In genomic region chr2:183495589-183496267, GRCh38 we compare ENCODE assay signal across 14 cellular contexts.
DNase-seq lines count a peak whose midpoint lies in the region; ATAC-seq, FAIRE-seq and TF ChIP-seq lines count a peak whose summit lies in the region.
"Had no signal": no experiment of that assay in that cellular context is flagged by ENCODE, and none has a peak within 500 bp of the region (broad histone marks: within the 10 kb centered on the region; RNA-seq: fewer than 3 reads in every experiment).

No MANE protein-coding gene starts in this region.

- H3K9me2 ChIP-seq in OCI-LY7 (ENCODE audit: insufficient read depth, low read length): no peaks in the 10 kb centered on the region

- ATAC-seq in GM18517 (IDR thresholded peaks at IDR 0.05; ENCODE audit: unreplicated experiment): peak; percentile 91
- ATAC-seq in GM21360 (IDR thresholded peaks at IDR 0.05; ENCODE audit: unreplicated experiment): peak; percentile 99
- ATAC-seq in HG03039 (IDR thresholded peaks at IDR 0.05; ENCODE audit: unreplicated experiment): peak; percentile 99
- no peak for ATAC-seq in Right ventricle myocardium superior (ENCODE audit: poor library complexity)
- ATAC-seq: HCT116 had no signal

- peaks cover 18% of the 10 kb centered on the region for H3K4me1 ChIP-seq in OCI-LY7 (ENCODE audit: insufficient read depth, low read length, poor library complexity, severe bottlenecking)
- H3K4me1 ChIP-seq: Caco-2 had no signal

- intact Hi-C loops in OCI-LY7 (cut with micrococcal nuclease; ENCODE audit: unreplicated experiment): no loop called here
- intact Hi-C loops in Right ventricle myocardium superior (cut with DNase I): no loop called here

- H3K4me2 ChIP-seq in OCI-LY7 (ENCODE audit: low read length): peak overlapping the region; percentile 66
- H3K4me2 ChIP-seq: hepatocyte had no signal

- no peaks in the 10 kb centered on the region for H3K79me2 ChIP-seq in OCI-LY7 (ENCODE audit: insufficient read depth, low read depth, low read length)
- H3K79me2 ChIP-seq: hepatocyte had no signal

- no peak for FAIRE-seq in D721Med (lab: Jason Lieb, UNC)
- FAIRE-seq: small intestine had no signal

- BruUV-seq in OCI-LY7 (replicated peaks; lab: Mats Ljungman, UMichigan): no TSS peak

- DNase-seq in OCI-LY7 (ENCODE audit: low spot score): peak; percentile 69
- DNase-seq in D721Med (ENCODE audit: insufficient read length, low spot score): no peak
- no peak for DNase-seq in Right ventricle myocardium superior
- DNase-seq in stimulated activated CD4-positive, alpha-beta T cell treated with anti-CD3 and anti-CD28 coated beads, Interleukin-15, amount 100 ng/mL, for 24 hours: no peak
- DNase-seq in NCI-H510A (lab: John Stamatoyannopoulos, UW): no peak
- DNase-seq: Caco-2; small intestine; stimulated activated naive CD4-positive, alpha-beta T cell had no signal

- H3K9me3 ChIP-seq in OCI-LY7 (ENCODE audit: low read length): no peaks in the 10 kb centered on the region

- H3K27ac ChIP-seq in OCI-LY7 (ENCODE audit: low read depth, low read length, poor library complexity, severe bottlenecking): peak overlapping the region; percentile 31
- H3K27ac ChIP-seq: hepatocyte, RWPE1 had no signal

- CTCF ChIA-PET in OCI-LY7 (lab: Charles Lee; ENCODE audit: unreplicated experiment): no interaction called here

- no peaks in the 10 kb centered on the region for H4K20me1 ChIP-seq in OCI-LY7 (ENCODE audit: insufficient read depth, low read length)

- TF ChIP-seq CTCF in OCI-LY7 (conservative IDR thresholded peaks at IDR 0.05; ENCODE audit: low read length) (no peak), D721Med (IDR thresholded peaks at IDR 0.05; ENCODE audit: insufficient read depth, missing control alignments) (no peak)

- POLR2A ChIA-PET in OCI-LY7 (lab: Charles Lee): interaction anchor here (0.6 to 1.5 kb wide), 7 partner anchors 8 to 843 kb away, joined by 3 to 5 read pairs (median 3); no protein-coding TSS in a partner anchor

- H3K4me3 ChIP-seq in OCI-LY7 (ENCODE audit: low read depth, low read length, poor library complexity, severe bottlenecking): peak overlapping the region; percentile 40
- H3K4me3 ChIP-seq: hepatocyte had no signal

- H2AFZ ChIP-seq in OCI-LY7 (ENCODE audit: low read length): peak overlapping the region; percentile 75
- H2AFZ ChIP-seq: hepatocyte had no signal

- H3K36me3 ChIP-seq in OCI-LY7 (ENCODE audit: insufficient read depth, low read length): no peaks in the 10 kb centered on the region
